10 cellular contexts compared by ENCODE assay signal in genomic region chr7:2528481-2529095, GRCh38. TPM values are rescaled to one million over a fixed set of nuclear protein-coding genes. Genes with fewer than 3 reads are reported as not detected.
DNase-seq lines count a peak whose midpoint lies in the region; ATAC-seq lines count a peak whose summit lies in the region.
"Had no signal": no experiment of that assay in that cellular context is flagged by ENCODE, and none has a peak within 500 bp of the region (broad histone marks: within the 10 kb centered on the region; RNA-seq: fewer than 3 reads in every experiment).

No MANE protein-coding gene starts in this region.

- H3K4me3 Mint-ChIP-seq in dendritic cell treated with granulocyte-macrophage colony-stimulating factor and Interleukin-4, amounts not matched to agents 40 ng/mL and 50 ng/mL, for 4 days = peak overlapping the region; percentile 59

- peaks cover 55% of the 10 kb centered on the region for H3K36me3 Mint-ChIP-seq in dendritic cell treated with granulocyte-macrophage colony-stimulating factor and Interleukin-4, amounts not matched to agents 40 ng/mL and 50 ng/mL, for 4 days (ENCODE audit: low read depth)

- peak overlapping the region; percentile 81 for H3K27ac ChIP-seq in KOPT-K1 (ENCODE audit: low read depth, low read length, poor library complexity, severe bottlenecking)

- H3K9me3 ChIP-seq in KOPT-K1 (ENCODE audit: insufficient read depth, low read length, poor library complexity, severe bottlenecking) = no peaks in the 10 kb centered on the region
- H3K9me3 ChIP-seq in skeletal muscle satellite cell (replicated peaks; ENCODE audit: low read length) = no peaks in the 10 kb centered on the region

- H3K27ac Mint-ChIP-seq in dendritic cell treated with granulocyte-macrophage colony-stimulating factor and Interleukin-4, amounts not matched to agents 40 ng/mL and 50 ng/mL, for 4 days = peak overlapping the region; percentile 98

- no peaks in the 10 kb centered on the region for H3K9me3 Mint-ChIP-seq in dendritic cell treated with granulocyte-macrophage colony-stimulating factor and Interleukin-4, amounts not matched to agents 40 ng/mL and 50 ng/mL, for 4 days

- no peaks in the 10 kb centered on the region for H3K27me3 ChIP-seq in skeletal muscle satellite cell (ENCODE audit: control insufficient read depth, insufficient read depth, low read length)

- ATAC-seq in activated CD4-positive, CD25-positive, alpha-beta regulatory T cell treated with anti-CD3 and anti-CD28 coated beads, Interleukin-2, amount 50 U/mL, for 24 hours = no peak
- ATAC-seq in GM18517 (IDR thresholded peaks at IDR 0.05; ENCODE audit: unreplicated experiment) = no peak

- H3K36me3 ChIP-seq in KOPT-K1 (ENCODE audit: insufficient read depth, low read length) (no peaks in the 10 kb centered on the region), skeletal muscle satellite cell (ENCODE audit: insufficient read depth, low read length) (peaks cover 29% of the 10 kb centered on the region)

- no peak overlapping the region for H3K9ac ChIP-seq in skeletal muscle satellite cell (ENCODE audit: low read depth, low read length)

- H3K4me2 ChIP-seq in skeletal muscle satellite cell (ENCODE audit: low read length) = peak overlapping the region; percentile 57

- H3K4me1 Mint-ChIP-seq in dendritic cell treated with granulocyte-macrophage colony-stimulating factor and Interleukin-4, amounts not matched to agents 40 ng/mL and 50 ng/mL, for 4 days (ENCODE audit: low read depth) = peaks cover 88% of the 10 kb centered on the region

- no peaks in the 10 kb centered on the region for H3K27me3 Mint-ChIP-seq in dendritic cell treated with granulocyte-macrophage colony-stimulating factor and Interleukin-4, amounts not matched to agents 40 ng/mL and 50 ng/mL, for 4 days

- H3K4me3 ChIP-seq in skeletal muscle satellite cell (ENCODE audit: low read length) = peak overlapping the region; percentile 30

- peak; percentile 30 for DNase-seq in activated CD4-positive, CD25-positive, alpha-beta regulatory T cell treated with anti-CD3 and anti-CD28 coated beads, Interleukin-2, amount 50 U/mL, for 72 hours
- no peak for DNase-seq in NCI-H748 treated with DMSO at 0.1 percent for 48 hours (lab: John Stamatoyannopoulos, UW)
- DNase-seq in NCI-H1930 (lab: John Stamatoyannopoulos, UW) = no peak
- DNase-seq: NCI-H2171 had no signal

- H3K4me1 ChIP-seq in skeletal muscle satellite cell (ENCODE audit: control insufficient read depth, insufficient read depth, low read length) = peaks cover 56% of the 10 kb centered on the region

- intact Hi-C loops in dendritic cell treated with granulocyte-macrophage colony-stimulating factor and Interleukin-4, amounts not matched to agents 40 ng/mL and 50 ng/mL, for 4 days (cut with micrococcal nuclease) = loop anchor here (5.0 to 10.0 kb wide), 2 partner anchors 39 to 106 kb away; partner anchors contain the start of gene TTYH3

RNA-seq across cellular contexts. Expression of gene LFNG, which starts 9.0 kb away (rescaled TPM):
- total RNA-seq in skeletal muscle satellite cell (2012; rRNA removed) = 1.3 and 2.0 TPM in 2 replicates

RNA-seq across cellular contexts. Expression of gene BRAT1, which starts 26.7 kb away (rescaled TPM):
- 25.3 and 31.0 TPM in 2 replicates for total RNA-seq in skeletal muscle satellite cell (2012; rRNA removed)

RNA-seq across cellular contexts. Expression of gene IQCE, which starts 30.2 kb away (rescaled TPM):
- 6.8 and 9.6 TPM in 2 replicates for total RNA-seq in skeletal muscle satellite cell (2012; rRNA removed)

RNA-seq across cellular contexts. Expression of gene GRIFIN, which starts 52.4 kb away (rescaled TPM):
- not detected in 2 replicates for total RNA-seq in skeletal muscle satellite cell (2012; rRNA removed)
- total RNA-seq: A673 had no signal
